Comparison of ENCODE assay signal across 17 cellular contexts in the genomic region with DNA sequence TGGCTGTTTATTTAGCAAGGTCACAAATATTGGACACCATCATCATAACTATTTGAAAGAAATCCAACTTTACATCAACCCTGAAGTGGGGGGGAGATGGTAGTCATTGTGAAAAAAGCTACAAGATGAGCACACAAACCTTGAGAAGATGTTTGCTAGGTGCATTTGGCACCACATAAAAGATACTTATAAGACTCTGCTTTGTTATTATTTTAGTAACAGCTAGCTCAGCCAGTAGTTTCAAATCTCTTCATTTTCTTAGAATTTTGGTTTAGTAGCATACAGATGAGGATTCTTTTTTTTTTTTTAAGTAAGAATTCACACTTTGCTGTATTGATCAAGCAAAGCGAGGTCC. TPM values are rescaled to one million over a fixed set of nuclear protein-coding genes. Genes with fewer than 3 reads are reported as not detected.
DNase-seq lines count a peak whose midpoint lies in the region; ATAC-seq and TF ChIP-seq lines count a peak whose summit lies in the region.
"Had no signal": no experiment of that assay in that cellular context is flagged by ENCODE, and none has a peak within 500 bp of the region (broad histone marks: within the 10 kb centered on the region; RNA-seq: fewer than 3 reads in every experiment).

No MANE protein-coding gene starts in this region.

- H3K9ac ChIP-seq in neural progenitor cell = no peak overlapping the region
- H3K9ac ChIP-seq: BLaER1 had no signal

- TF ChIP-seq POLR2A in transverse colon (IDR thresholded peaks at IDR 0.05) = no peak

- ATAC-seq in activated T-cell treated with anti-CD3 and anti-CD28 coated beads, Interleukin-2, amount 50 U/mL, for 72 hours (replicated peaks in 1 of 2) = peak; percentile 74 to 75
- no peak for ATAC-seq in heart right ventricle
- ATAC-seq in activated CD8-positive, alpha-beta memory T cell treated with anti-CD3 and anti-CD28 coated beads, Interleukin-2, amount 10 ng/mL, durations not matched to agents 7 days and 5 days = no peak
- ATAC-seq: GM23338, HCT116, K562 had no signal

- no peak for DNase-seq in activated T-cell treated with anti-CD3 and anti-CD28 coated beads, Interleukin-2, amount 50 U/mL, for 72 hours
- no peak for DNase-seq in activated T-cell treated with anti-CD3 and anti-CD28 coated beads, Interleukin-2, amount 50 U/mL, for 24 hours
- no peak for DNase-seq in chondrocyte (ENCODE audit: low spot score)
- no peak for DNase-seq in neural progenitor cell (ENCODE audit: low spot score)
- DNase-seq in transverse colon = no peak
- DNase-seq in heart right ventricle = no peak
- DNase-seq in dorsolateral prefrontal cortex = no peak
- no peak for DNase-seq in activated CD8-positive, alpha-beta memory T cell treated with anti-CD3 and anti-CD28 coated beads, Interleukin-2, amount 10 ng/mL, durations not matched to agents 7 days and 5 days
- DNase-seq: CD8-positive, alpha-beta memory T cell; DMS79 treated with DMSO at 0.1 percent for 48 hours; NCI-H1417; NCI-H1930; NCI-H526 treated with DMSO at 0.1 percent for 48 hours had no signal

- H3F3A ChIP-seq in neural progenitor cell (ENCODE audit: low read depth) = no peaks in the 10 kb centered on the region

- H3K9me3 Mint-ChIP-seq in activated T-cell treated with anti-CD3 and anti-CD28 coated beads, Interleukin-2, amount 50 U/mL, for 72 hours = no peaks in the 10 kb centered on the region
- H3K9me3 Mint-ChIP-seq in activated T-cell treated with anti-CD3 and anti-CD28 coated beads, Interleukin-2, amount 50 U/mL, for 24 hours = no peaks in the 10 kb centered on the region
- H3K9me3 Mint-ChIP-seq in chondrocyte (ENCODE audit: low read depth) (no peaks in the 10 kb centered on the region), neural progenitor cell (peaks cover 3% of the 10 kb centered on the region)
- H3K9me3 Mint-ChIP-seq in activated CD8-positive, alpha-beta memory T cell treated with anti-CD3 and anti-CD28 coated beads, Interleukin-2, amount 10 ng/mL, durations not matched to agents 7 days and 5 days (ENCODE audit: low read depth) = no peaks in the 10 kb centered on the region
- H3K9me3 Mint-ChIP-seq: CD8-positive, alpha-beta memory T cell; GM23338 had no signal

- no peak overlapping the region for H3K4me3 ChIP-seq in neural progenitor cell
- no peak overlapping the region for H3K4me3 ChIP-seq in transverse colon
- no peak overlapping the region for H3K4me3 ChIP-seq in heart right ventricle
- H3K4me3 ChIP-seq in dorsolateral prefrontal cortex = no peak overlapping the region
- H3K4me3 ChIP-seq: BLaER1, GM23338, K562 had no signal

- H3K27me3 ChIP-seq in neural progenitor cell (no peaks in the 10 kb centered on the region), transverse colon (no peaks in the 10 kb centered on the region), heart right ventricle (no peaks in the 10 kb centered on the region), dorsolateral prefrontal cortex (no peaks in the 10 kb centered on the region)
- H3K27me3 ChIP-seq: BLaER1 had no signal

- H3K36me3 ChIP-seq in neural progenitor cell (no peaks in the 10 kb centered on the region), transverse colon (no peaks in the 10 kb centered on the region), heart right ventricle (no peaks in the 10 kb centered on the region)
- H3K36me3 ChIP-seq: BLaER1 had no signal

- H3K4me2 ChIP-seq in neural progenitor cell = peak overlapping the region; percentile 48
- H3K4me2 ChIP-seq: BLaER1, GM23338 had no signal

- peaks cover 60% of the 10 kb centered on the region for H3K4me1 Mint-ChIP-seq in activated T-cell treated with anti-CD3 and anti-CD28 coated beads, Interleukin-2, amount 50 U/mL, for 72 hours (ENCODE audit: low read depth)
- H3K4me1 Mint-ChIP-seq in activated T-cell treated with anti-CD3 and anti-CD28 coated beads, Interleukin-2, amount 50 U/mL, for 24 hours (ENCODE audit: low read depth) = peaks cover 32% of the 10 kb centered on the region
- H3K4me1 Mint-ChIP-seq in chondrocyte (ENCODE audit: low read depth) = peaks cover 74% of the 10 kb centered on the region
- peaks cover 26% of the 10 kb centered on the region for H3K4me1 Mint-ChIP-seq in neural progenitor cell
- no peaks in the 10 kb centered on the region for H3K4me1 Mint-ChIP-seq in activated CD8-positive, alpha-beta memory T cell treated with anti-CD3 and anti-CD28 coated beads, Interleukin-2, amount 10 ng/mL, durations not matched to agents 7 days and 5 days
- H3K4me1 Mint-ChIP-seq: CD8-positive, alpha-beta memory T cell had no signal

- peaks cover 19% of the 10 kb centered on the region for H3K4me1 ChIP-seq in neural progenitor cell
- peaks cover 16 to 63% (median 38%) of the 10 kb centered on the region in 4 donors for H3K4me1 ChIP-seq in transverse colon
- peaks cover 0 to 36% (median 6%) of the 10 kb centered on the region in 9 donors for H3K4me1 ChIP-seq in heart right ventricle
- H3K4me1 ChIP-seq: BLaER1 had no signal

- TF ChIP-seq CTCF in chondrocyte (IDR thresholded peaks at IDR 0.05) = no peak
- no peak for TF ChIP-seq CTCF in neural progenitor cell (IDR thresholded peaks at IDR 0.05)
- TF ChIP-seq CTCF in transverse colon (IDR thresholded peaks at IDR 0.05) = no peak
- no peak for TF ChIP-seq CTCF in heart right ventricle (IDR thresholded peaks at IDR 0.05)
- no peak for TF ChIP-seq CTCF in dorsolateral prefrontal cortex (IDR thresholded peaks at IDR 0.05 in 54 of 56, conservative IDR thresholded peaks at IDR 0.05 in 2 of 56; ENCODE audit: low read depth in 1 of 56, partially characterized antibody in 56 of 56)

- no peaks in the 10 kb centered on the region for H3K36me3 Mint-ChIP-seq in activated T-cell treated with anti-CD3 and anti-CD28 coated beads, Interleukin-2, amount 50 U/mL, for 72 hours (ENCODE audit: insufficient read depth in 2 of 2)
- no peaks in the 10 kb centered on the region for H3K36me3 Mint-ChIP-seq in activated T-cell treated with anti-CD3 and anti-CD28 coated beads, Interleukin-2, amount 50 U/mL, for 24 hours (ENCODE audit: low read depth)
- no peaks in the 10 kb centered on the region for H3K36me3 Mint-ChIP-seq in chondrocyte (ENCODE audit: low read depth)
- peaks cover 2% of the 10 kb centered on the region for H3K36me3 Mint-ChIP-seq in neural progenitor cell
- no peaks in the 10 kb centered on the region for H3K36me3 Mint-ChIP-seq in activated CD8-positive, alpha-beta memory T cell treated with anti-CD3 and anti-CD28 coated beads, Interleukin-2, amount 10 ng/mL, durations not matched to agents 7 days and 5 days
- H3K36me3 Mint-ChIP-seq: CD8-positive, alpha-beta memory T cell had no signal

- no peak overlapping the region for H2AFZ ChIP-seq in neural progenitor cell (replicated peaks)

- intact Hi-C loops in transverse colon (cut with DNase I; ENCODE audit: low total_unique reads) = no loop called here
- intact Hi-C loops in heart right ventricle (cut with DNase I) = no loop called here
- intact Hi-C loops in dorsolateral prefrontal cortex (cut with DNase I) = no loop called here

- H3K27ac ChIP-seq in neural progenitor cell (no peak overlapping the region), transverse colon (peak overlapping the region; percentile 68 to 78 (median 74)), heart right ventricle (no peak overlapping the region), dorsolateral prefrontal cortex (no peak overlapping the region)
- H3K27ac ChIP-seq: BLaER1 had no signal

- H3K27me3 Mint-ChIP-seq in activated T-cell treated with anti-CD3 and anti-CD28 coated beads, Interleukin-2, amount 50 U/mL, for 72 hours (ENCODE audit: low read depth) = peaks cover 17% of the 10 kb centered on the region
- H3K27me3 Mint-ChIP-seq in activated T-cell treated with anti-CD3 and anti-CD28 coated beads, Interleukin-2, amount 50 U/mL, for 24 hours = peaks cover 3% of the 10 kb centered on the region
- H3K27me3 Mint-ChIP-seq in chondrocyte (ENCODE audit: low read depth) (no peaks in the 10 kb centered on the region), neural progenitor cell (ENCODE audit: insufficient read depth, low read depth) (peaks cover 5% of the 10 kb centered on the region)
- peaks cover 35% of the 10 kb centered on the region for H3K27me3 Mint-ChIP-seq in activated CD8-positive, alpha-beta memory T cell treated with anti-CD3 and anti-CD28 coated beads, Interleukin-2, amount 10 ng/mL, durations not matched to agents 7 days and 5 days

- CTCF ChIA-PET in activated CD8-positive, alpha-beta memory T cell treated with anti-CD3 and anti-CD28 coated beads, Interleukin-2, amount 10 ng/mL, durations not matched to agents 7 days and 5 days (lab: Charles Lee) = interaction anchor here (1.4 kb wide), 1 partner anchor 21 kb away, joined by 3 read pairs; no protein-coding TSS in a partner anchor

- H4K20me1 ChIP-seq in neural progenitor cell (ENCODE audit: low read depth) = no peaks in the 10 kb centered on the region
- H4K20me1 ChIP-seq: BLaER1 had no signal

- WGBS in transverse colon (ENCODE audit: low coverage in 1 of 2), 2 donors = 89 to 97% methylated on average over 1 of the region's 1 CpG
- 93 to 95% methylated on average over 1 of the region's 1 CpG for WGBS in heart right ventricle, 2 donors

- H3K9me3 ChIP-seq in neural progenitor cell (ENCODE audit: low read depth) = no peaks in the 10 kb centered on the region
- H3K9me3 ChIP-seq in transverse colon = no peaks in the 10 kb centered on the region
- no peaks in the 10 kb centered on the region for H3K9me3 ChIP-seq in heart right ventricle
- H3K9me3 ChIP-seq: BLaER1 had no signal

- no peaks in the 10 kb centered on the region for H3K79me2 ChIP-seq in neural progenitor cell (ENCODE audit: low read depth)

- in situ Hi-C loops in transverse colon (cut with MboI; ENCODE audit: low pct_ligation_motif_present in 1 of 4, low pct_unique_long_range_greater_than_20kb in 1 of 4, low sequenced_read_pairs in 3 of 4) = no loop called here

- H3K27ac Mint-ChIP-seq in activated T-cell treated with anti-CD3 and anti-CD28 coated beads, Interleukin-2, amount 50 U/mL, for 72 hours = no peak overlapping the region
- H3K27ac Mint-ChIP-seq in activated T-cell treated with anti-CD3 and anti-CD28 coated beads, Interleukin-2, amount 50 U/mL, for 24 hours = no peak overlapping the region
- H3K27ac Mint-ChIP-seq in chondrocyte (ENCODE audit: unreplicated experiment) (peak overlapping the region; percentile 18), neural progenitor cell (no peak overlapping the region)
- no peak overlapping the region for H3K27ac Mint-ChIP-seq in activated CD8-positive, alpha-beta memory T cell treated with anti-CD3 and anti-CD28 coated beads, Interleukin-2, amount 10 ng/mL, durations not matched to agents 7 days and 5 days
- H3K27ac Mint-ChIP-seq: GM23338 had no signal

- no peak for TF ChIP-seq EP300 in transverse colon (IDR thresholded peaks at IDR 0.05; ENCODE audit: low read depth)

- H3K4me3 Mint-ChIP-seq in activated T-cell treated with anti-CD3 and anti-CD28 coated beads, Interleukin-2, amount 50 U/mL, for 72 hours = no peak overlapping the region
- no peak overlapping the region for H3K4me3 Mint-ChIP-seq in activated T-cell treated with anti-CD3 and anti-CD28 coated beads, Interleukin-2, amount 50 U/mL, for 24 hours
- no peak overlapping the region for H3K4me3 Mint-ChIP-seq in chondrocyte (ENCODE audit: unreplicated experiment)
- no peak overlapping the region for H3K4me3 Mint-ChIP-seq in neural progenitor cell
- H3K4me3 Mint-ChIP-seq in activated CD8-positive, alpha-beta memory T cell treated with anti-CD3 and anti-CD28 coated beads, Interleukin-2, amount 10 ng/mL, durations not matched to agents 7 days and 5 days = no peak overlapping the region
- H3K4me3 Mint-ChIP-seq: CD8-positive, alpha-beta memory T cell; GM23338 had no signal

RNA-seq across cellular contexts. Expression of a gene that starts 14.4 kb away (rescaled TPM):
- 10 to 100 TPM; 62.4 to 71.6 TPM for total RNA-seq in activated T-cell treated with anti-CD3 and anti-CD28 coated beads, Interleukin-2, amount 50 U/mL, for 72 hours
- total RNA-seq in chondrocyte (0.35 to 1.3 TPM (median 0.77 TPM) in 3 replicates), neural progenitor cell (ENCODE audit: low replicate concordance) (not detected in 2 replicates), transverse colon (100 to 1,000 TPM; 119 to 199 (median 181) TPM), heart right ventricle (under 1 TPM in 2 of 10 donors, not detected in 8; 0.24 to 0.37 TPM), dorsolateral prefrontal cortex (10 to 100 TPM in 34 of 120 experiments, 1 to 10 TPM in 83, under 1 TPM in 3; 0.47 to 21.1 (median 7.9) TPM)
- polyA plus RNA-seq in heart right ventricle = under 1 TPM in 1 of 2 donors, not detected in 1; 0.14 TPM
- 1 to 10 TPM in 1 of 2 experiments, under 1 TPM in 1; 0.47 to 2.0 TPM for total RNA-seq in activated CD8-positive, alpha-beta memory T cell treated with anti-CD3 and anti-CD28 coated beads, Interleukin-2, amount 10 ng/mL, durations not matched to agents 7 days and 5 days
- total RNA-seq: GM23338 had no signal
- polyA plus RNA-seq: CD8-positive, alpha-beta memory T cell; GM23338 had no signal

Comparison
In these comparisons a context has a peak if more than half of its experiments do, and no peak if none do; other contexts are left out.
1. ATAC-seq: peak in activated T-cell treated with anti-CD3 and anti-CD28 coated beads, Interleukin-2, amount 50 U/mL, for 72 hours (2 of 2); none in heart right ventricle (0 of 8) and activated CD8-positive, alpha-beta memory T cell treated with anti-CD3 and anti-CD28 coated beads, Interleukin-2, amount 10 ng/mL, durations not matched to agents 7 days and 5 days (single experiment).
2. H3K27ac ChIP-seq: peak in transverse colon (4 of 4); none in neural progenitor cell (single experiment), heart right ventricle (0 of 10) and dorsolateral prefrontal cortex (0 of 59).